ENCODE assay signal across 24 cellular contexts in genomic region chr6:36089048-36089447, GRCh38.
"Had no signal": no experiment of that assay in that cellular context is flagged by ENCODE, and none has a peak within 500 bp of the region (broad histone marks: within the 10 kb centered on the region; RNA-seq: fewer than 3 reads in every experiment).

No MANE protein-coding gene starts in this region.

- H3K4me1 ChIP-seq: gastrocnemius medialis, heart left ventricle, left lung, parathyroid adenoma, suprapubic skin, transverse colon, upper lobe of right lung, uterus had no signal

- ATAC-seq: gastrocnemius medialis; heart left ventricle; left cardiac atrium; left lung; mucosa of descending colon; right lobe of liver; stimulated activated naive CD8-positive, alpha-beta T cell treated with anti-CD3 and anti-CD28 coated beads, Interleukin-15, amount 100 ng/mL, for 72 hours; upper lobe of right lung had no signal

- H3K9me3 Mint-ChIP-seq: naive B cell had no signal

- H3K27ac Mint-ChIP-seq: progenitor cell of endocrine pancreas; stimulated activated naive CD8-positive, alpha-beta T cell treated with anti-CD3 and anti-CD28 coated beads, Interleukin-15, amount 100 ng/mL, for 72 hours had no signal

- H3K36me3 ChIP-seq: uterus had no signal

- H3K4me3 ChIP-seq: dorsolateral prefrontal cortex, gastrocnemius medialis, heart left ventricle, hepatocyte, left lung, mucosa of descending colon, right lobe of liver, suprapubic skin, transverse colon, upper lobe of right lung, uterus had no signal

- H3K27me3 ChIP-seq: dorsolateral prefrontal cortex, gastrocnemius medialis, heart left ventricle, hepatocyte, left lung, right lobe of liver, suprapubic skin, transverse colon, upper lobe of right lung, uterus had no signal

- DNase-seq: dorsolateral prefrontal cortex; effector CD4-positive, alpha-beta T cell; gastrocnemius medialis; heart left ventricle; left cardiac atrium; left lung; mesenchymal stem cell; mucosa of descending colon; naive B cell; right lobe of liver; small intestine; stimulated activated CD4-positive, alpha-beta T cell treated with anti-CD3 and anti-CD28 coated beads, Interleukin-15, amount 100 ng/mL, for 24 hours; stimulated activated CD4-positive, alpha-beta T cell treated with anti-CD3 and anti-CD28 coated beads, Interleukin-2, amount 100 ng/mL, for 48 hours; stimulated activated naive CD4-positive, alpha-beta T cell; stimulated activated naive CD8-positive, alpha-beta T cell treated with anti-CD3 and anti-CD28 coated beads, Interleukin-15, amount 100 ng/mL, for 72 hours; transverse colon; upper lobe of right lung; uterus had no signal

- H3K9me3 ChIP-seq: gastrocnemius medialis, left lung, mucosa of descending colon, right lobe of liver, suprapubic skin, transverse colon, upper lobe of right lung, uterus had no signal

- H3K27me3 Mint-ChIP-seq: naive B cell; progenitor cell of endocrine pancreas; stimulated activated naive CD8-positive, alpha-beta T cell treated with anti-CD3 and anti-CD28 coated beads, Interleukin-15, amount 100 ng/mL, for 72 hours had no signal

- H3K4me3 Mint-ChIP-seq: mesothelial cell of epicardium; naive B cell; neural crest cell; stimulated activated naive CD8-positive, alpha-beta T cell treated with anti-CD3 and anti-CD28 coated beads, Interleukin-15, amount 100 ng/mL, for 72 hours had no signal

- H3K27ac ChIP-seq: gastrocnemius medialis, heart left ventricle, hepatocyte, left lung, parathyroid adenoma, right lobe of liver, suprapubic skin, transverse colon, upper lobe of right lung, uterus had no signal

- H3K4me1 Mint-ChIP-seq: mesothelial cell of epicardium, neural crest cell had no signal
